13 cellular contexts compared by ENCODE assay signal in the genomic region with DNA sequence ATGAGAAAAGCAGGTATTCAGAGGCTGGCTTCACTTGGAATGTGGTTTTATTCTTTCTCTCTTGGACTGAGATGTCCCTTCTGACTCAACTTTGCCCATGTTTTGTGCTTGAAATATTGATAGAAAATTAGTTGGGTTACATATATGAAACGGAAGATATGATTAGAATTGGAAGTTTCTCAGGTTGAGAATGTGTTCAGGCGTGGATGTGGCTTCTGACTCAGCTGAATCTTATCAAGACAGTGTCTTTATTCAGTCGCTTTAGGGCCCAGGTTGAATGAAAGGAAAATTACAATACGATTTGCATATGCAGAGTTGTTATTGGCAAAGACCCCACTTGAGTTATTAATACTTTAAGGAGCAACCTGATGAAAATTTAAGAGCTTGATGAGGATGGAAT.
A peak's percentile ranks its signal among the peaks of the same experiment; 100 is the strongest.
DNase-seq lines count a peak whose midpoint lies in the region; ATAC-seq and TF ChIP-seq lines count a peak whose summit lies in the region.
"Had no signal": no experiment of that assay in that cellular context is flagged by ENCODE, and none has a peak within 500 bp of the region (broad histone marks: within the 10 kb centered on the region; RNA-seq: fewer than 3 reads in every experiment).

No MANE protein-coding gene starts in this region.

- CTCF ChIA-PET in PC-9 (lab: Charles Lee), result no interaction called here

- no peaks in the 10 kb centered on the region for H3K9me2 ChIP-seq in PC-9 (ENCODE audit: insufficient read depth)

- ATAC-seq in GM19351 (IDR thresholded peaks at IDR 0.05; ENCODE audit: unreplicated experiment) (peak; percentile 49), HG02678 (IDR thresholded peaks at IDR 0.05; ENCODE audit: unreplicated experiment) (peak; percentile 6), HG03460 (IDR thresholded peaks at IDR 0.05; ENCODE audit: unreplicated experiment) (peak; percentile 28)
- ATAC-seq: gastroesophageal sphincter had no signal

- BruUV-seq in PC-9 (replicated peaks; lab: Mats Ljungman, UMichigan), result no TSS peak

- H3K79me2 ChIP-seq in PC-9 (ENCODE audit: low read depth), result no peaks in the 10 kb centered on the region

- H2AFZ ChIP-seq in PC-9, result no peak overlapping the region

- no peak for DNase-seq in effector CD8-positive, alpha-beta T cell (lab: John Stamatoyannopoulos, UW)
- DNase-seq in PC-9 (no peak), CD14-positive monocyte (ENCODE audit: low spot score) (no peak)
- DNase-seq in activated naive CD8-positive, alpha-beta T cell treated with anti-CD3 and anti-CD28 coated beads for 36 hours, result no peak
- DNase-seq: activated B cell treated with CpG ODN at 0.5 μM for 24 hours; activated naive CD4-positive, alpha-beta T cell treated with anti-CD3 and anti-CD28 coated beads, Interleukin-2, amount 10 ng/mL, durations not matched to agents 7 days and 5 days; NCI-H1436; NCI-H446 had no signal

- H3K27ac ChIP-seq in PC-9, result no peak overlapping the region
- H3K27ac ChIP-seq: C4-2B, gastroesophageal sphincter had no signal

- H3K36me3 ChIP-seq in PC-9 (ENCODE audit: low read depth), result no peaks in the 10 kb centered on the region
- H3K36me3 ChIP-seq: gastroesophageal sphincter had no signal

- H3K4me3 ChIP-seq in PC-9, result no peak overlapping the region
- H3K4me3 ChIP-seq: gastroesophageal sphincter had no signal

- no peaks in the 10 kb centered on the region for H3K9me3 ChIP-seq in PC-9 (ENCODE audit: insufficient read depth, low read depth)
- H3K9me3 ChIP-seq: gastroesophageal sphincter had no signal

- TF ChIP-seq CTCF in PC-9 (conservative IDR thresholded peaks at IDR 0.05) (no peak), CD14-positive monocyte (IDR thresholded peaks at IDR 0.05) (no peak)

- H4K20me1 ChIP-seq in PC-9 (ENCODE audit: insufficient read depth), result no peaks in the 10 kb centered on the region

- H3K27me3 Mint-ChIP-seq in CD14-positive monocyte (ENCODE audit: low read depth in 3 of 3), result peaks cover 3 to 5% (median 4%) of the 10 kb centered on the region in 3 donors
- H3K27me3 Mint-ChIP-seq in activated naive CD8-positive, alpha-beta T cell treated with anti-CD3 and anti-CD28 coated beads for 36 hours, result peaks cover 32% of the 10 kb centered on the region

- H3K4me3 Mint-ChIP-seq in CD14-positive monocyte, result no peak overlapping the region
- no peak overlapping the region for H3K4me3 Mint-ChIP-seq in activated naive CD8-positive, alpha-beta T cell treated with anti-CD3 and anti-CD28 coated beads for 36 hours
- H3K4me3 Mint-ChIP-seq: activated naive CD4-positive, alpha-beta T cell treated with anti-CD3 and anti-CD28 coated beads, Interleukin-2, amount 10 ng/mL, durations not matched to agents 7 days and 5 days had no signal

- no peaks in the 10 kb centered on the region for H3F3A ChIP-seq in PC-9 (ENCODE audit: insufficient read depth, low read depth)

- H3K27ac Mint-ChIP-seq in CD14-positive monocyte, result no peak overlapping the region
- no peak overlapping the region for H3K27ac Mint-ChIP-seq in activated naive CD8-positive, alpha-beta T cell treated with anti-CD3 and anti-CD28 coated beads for 36 hours
- H3K27ac Mint-ChIP-seq: activated B cell treated with CpG ODN at 0.5 μM for 24 hours; activated naive CD4-positive, alpha-beta T cell treated with anti-CD3 and anti-CD28 coated beads, Interleukin-2, amount 10 ng/mL, durations not matched to agents 7 days and 5 days had no signal

- H3K4me1 ChIP-seq in PC-9 (replicated peaks; ENCODE audit: insufficient read depth), result no peaks in the 10 kb centered on the region
- H3K4me1 ChIP-seq: gastroesophageal sphincter had no signal

- H3K4me1 Mint-ChIP-seq in CD14-positive monocyte, result no peaks in the 10 kb centered on the region
- peaks cover 2% of the 10 kb centered on the region for H3K4me1 Mint-ChIP-seq in activated naive CD8-positive, alpha-beta T cell treated with anti-CD3 and anti-CD28 coated beads for 36 hours
- H3K4me1 Mint-ChIP-seq: activated naive CD4-positive, alpha-beta T cell treated with anti-CD3 and anti-CD28 coated beads, Interleukin-2, amount 10 ng/mL, durations not matched to agents 7 days and 5 days had no signal

- POLR2A ChIA-PET in PC-9 (lab: Charles Lee; ENCODE audit: unreplicated experiment), result no interaction called here

- no peaks in the 10 kb centered on the region for H3K9me3 Mint-ChIP-seq in CD14-positive monocyte
- H3K9me3 Mint-ChIP-seq in activated naive CD8-positive, alpha-beta T cell treated with anti-CD3 and anti-CD28 coated beads for 36 hours, result no peaks in the 10 kb centered on the region
- H3K9me3 Mint-ChIP-seq: activated B cell treated with CpG ODN at 0.5 μM for 24 hours; activated naive CD4-positive, alpha-beta T cell treated with anti-CD3 and anti-CD28 coated beads, Interleukin-2, amount 10 ng/mL, durations not matched to agents 7 days and 5 days had no signal

- no peak overlapping the region for H3K4me2 ChIP-seq in PC-9

- H3K27me3 ChIP-seq in PC-9 (ENCODE audit: insufficient read depth, low read depth), result peaks cover 51% of the 10 kb centered on the region
- H3K27me3 ChIP-seq: gastroesophageal sphincter had no signal

- intact Hi-C loops in PC-9 (cut with micrococcal nuclease; ENCODE audit: unreplicated experiment), result no loop called here
- intact Hi-C loops in CD14-positive monocyte (cut with micrococcal nuclease), result no loop called here

- H3K36me3 Mint-ChIP-seq in CD14-positive monocyte, result no peaks in the 10 kb centered on the region
- H3K36me3 Mint-ChIP-seq in activated naive CD8-positive, alpha-beta T cell treated with anti-CD3 and anti-CD28 coated beads for 36 hours, result no peaks in the 10 kb centered on the region
- H3K36me3 Mint-ChIP-seq: activated naive CD4-positive, alpha-beta T cell treated with anti-CD3 and anti-CD28 coated beads, Interleukin-2, amount 10 ng/mL, durations not matched to agents 7 days and 5 days had no signal
